ENCODE assay signal across 1 cellular context in genomic region chr21:44098507-44098906, GRCh38. TPM values are rescaled to one million over a fixed set of nuclear protein-coding genes. Genes with fewer than 3 reads are reported as not detected.
"Had no signal": no experiment of that assay in that cellular context is flagged by ENCODE, and none has a peak within 500 bp of the region (broad histone marks: within the 10 kb centered on the region; RNA-seq: fewer than 3 reads in every experiment).

No MANE protein-coding gene starts in this region.

RNA-seq across cellular contexts. Expression of gene GATD3, which starts 35.0 kb away (rescaled TPM):
- total RNA-seq: ascending aorta had no signal
